Comparison of ENCODE assay signal across 8 cellular contexts in the genomic region with DNA sequence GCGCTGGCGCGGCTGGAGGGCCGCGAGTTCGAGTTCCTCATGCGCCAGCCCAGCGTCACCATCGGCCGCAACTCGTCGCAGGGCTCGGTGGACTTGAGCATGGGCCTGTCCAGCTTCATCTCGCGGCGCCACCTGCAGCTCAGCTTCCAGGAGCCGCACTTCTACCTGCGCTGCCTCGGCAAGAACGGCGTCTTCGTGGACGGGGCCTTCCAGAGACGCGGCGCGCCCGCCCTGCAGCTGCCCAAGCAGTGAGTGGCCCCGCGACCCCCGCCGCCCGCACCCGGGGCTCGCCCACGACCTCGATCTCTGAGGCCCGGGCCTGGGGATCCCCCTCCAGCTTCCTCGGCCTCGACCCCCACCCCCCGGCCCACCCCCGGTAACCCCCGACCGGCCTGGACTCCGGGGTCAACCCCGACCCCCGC. TPM values are rescaled to one million over a fixed set of nuclear protein-coding genes. Genes with fewer than 3 reads are reported as not detected.
DNase-seq lines count a peak whose midpoint lies in the region; ATAC-seq and TF ChIP-seq lines count a peak whose summit lies in the region.

No MANE protein-coding gene starts in this region.

- H3K27me3 Mint-ChIP-seq in activated CD4-positive, alpha-beta T cell treated with anti-CD3 and anti-CD28 coated beads, Interleukin-2, amount 10 ng/mL, durations not matched to agents 7 days and 5 days: no peaks in the 10 kb centered on the region
- peaks cover 4 to 20% of the 10 kb centered on the region in 2 donors for H3K27me3 Mint-ChIP-seq in effector memory CD8-positive, alpha-beta T cell

- H3K36me3 ChIP-seq in ES-I3 (ENCODE audit: insufficient read depth, low read length) (no peaks in the 10 kb centered on the region), mucosa of stomach (ENCODE audit: control insufficient read depth, insufficient read depth, low read length) (no peaks in the 10 kb centered on the region), thyroid gland (no peaks in the 10 kb centered on the region)

- peak overlapping the region; percentile 78 for H3K27ac Mint-ChIP-seq in activated CD4-positive, alpha-beta T cell treated with anti-CD3 and anti-CD28 coated beads, Interleukin-2, amount 10 ng/mL, durations not matched to agents 7 days and 5 days
- H3K27ac Mint-ChIP-seq in effector memory CD8-positive, alpha-beta T cell: peak overlapping the region; percentile 97 to 98

- TF ChIP-seq POLR2A in thyroid gland (IDR thresholded peaks at IDR 0.05): no peak

- H3K27ac ChIP-seq in thyroid gland: peak overlapping the region; percentile 93 to 97 (median 97)

- CTCF ChIA-PET in activated CD4-positive, alpha-beta T cell treated with anti-CD3 and anti-CD28 coated beads, Interleukin-2, amount 10 ng/mL, durations not matched to agents 7 days and 5 days (lab: Charles Lee): interaction anchor here (1.1 kb wide), 1 partner anchor 50 kb away, joined by 3 read pairs; no protein-coding TSS in a partner anchor

- H3K36me3 Mint-ChIP-seq in activated CD4-positive, alpha-beta T cell treated with anti-CD3 and anti-CD28 coated beads, Interleukin-2, amount 10 ng/mL, durations not matched to agents 7 days and 5 days (ENCODE audit: low read depth): peaks cover 20% of the 10 kb centered on the region
- peaks cover 44% of the 10 kb centered on the region for H3K36me3 Mint-ChIP-seq in effector memory CD8-positive, alpha-beta T cell (ENCODE audit: insufficient read depth)

- H3K4me3 ChIP-seq in mucosa of stomach (ENCODE audit: low read length) (no peak overlapping the region), thyroid gland (replicated peaks in 1 of 3) (peak overlapping the region; percentile 53 to 86 (median 61))

- H3K9ac ChIP-seq in ES-I3 (ENCODE audit: low read depth, low read length): peak overlapping the region; percentile 47
- H3K9ac ChIP-seq in mucosa of stomach (ENCODE audit: low read length): peak overlapping the region; percentile 95

- intact Hi-C loops in thyroid gland (cut with DNase I): loop anchor here (5.0 kb wide), 1 partner anchor 70 kb away; no protein-coding TSS in a partner anchor

- H3K4me3 Mint-ChIP-seq in activated CD4-positive, alpha-beta T cell treated with anti-CD3 and anti-CD28 coated beads, Interleukin-2, amount 10 ng/mL, durations not matched to agents 7 days and 5 days: peak overlapping the region; percentile 99
- H3K4me3 Mint-ChIP-seq in effector memory CD8-positive, alpha-beta T cell: peak overlapping the region; percentile 89 to 96

- DNase-seq in KBM-7 (peak; percentile 14), thyroid gland (peak; percentile 60 to 66), occipital lobe (lab: John Stamatoyannopoulos, UW) (no peak)
- peak; percentile 32 for DNase-seq in activated CD4-positive, alpha-beta T cell treated with anti-CD3 and anti-CD28 coated beads, Interleukin-2, amount 10 ng/mL, durations not matched to agents 7 days and 5 days
- peak; percentile 23 to 36 (median 24) for DNase-seq in effector memory CD8-positive, alpha-beta T cell

- H3K4me1 Mint-ChIP-seq in activated CD4-positive, alpha-beta T cell treated with anti-CD3 and anti-CD28 coated beads, Interleukin-2, amount 10 ng/mL, durations not matched to agents 7 days and 5 days: peaks cover 32% of the 10 kb centered on the region
- peaks cover 34 to 35% of the 10 kb centered on the region in 2 donors for H3K4me1 Mint-ChIP-seq in effector memory CD8-positive, alpha-beta T cell (ENCODE audit: low read depth in 2 of 2)

- in situ Hi-C loops in KBM-7 (cut with MboI; ENCODE audit: low pct_unique_long_range_greater_than_20kb, low sequenced_read_pairs): no loop called here

- H3K9me3 ChIP-seq in ES-I3 (ENCODE audit: control insufficient read depth, insufficient read depth, low read length): no peaks in the 10 kb centered on the region
- H3K9me3 ChIP-seq in mucosa of stomach (ENCODE audit: control insufficient read depth, low read length): no peaks in the 10 kb centered on the region
- H3K9me3 ChIP-seq in thyroid gland: no peaks in the 10 kb centered on the region

- WGBS in thyroid gland, 2 donors: 0% methylated on average over 15 of the region's 47 CpGs

- H3K9me3 Mint-ChIP-seq in activated CD4-positive, alpha-beta T cell treated with anti-CD3 and anti-CD28 coated beads, Interleukin-2, amount 10 ng/mL, durations not matched to agents 7 days and 5 days: no peaks in the 10 kb centered on the region
- H3K9me3 Mint-ChIP-seq in effector memory CD8-positive, alpha-beta T cell: no peaks in the 10 kb centered on the region

- H3K4me1 ChIP-seq in ES-I3 (ENCODE audit: insufficient read depth, low read length): peaks cover 11% of the 10 kb centered on the region; the same call in 1 of the 2 replicates
- H3K4me1 ChIP-seq in mucosa of stomach (ENCODE audit: control insufficient read depth, insufficient read depth, low read length): peaks cover 19% of the 10 kb centered on the region
- peaks cover 18 to 29% of the 10 kb centered on the region in 2 donors for H3K4me1 ChIP-seq in thyroid gland

- TF ChIP-seq CTCF in thyroid gland (IDR thresholded peaks at IDR 0.05): no peak

- ATAC-seq in GM21717 (IDR thresholded peaks at IDR 0.05; ENCODE audit: unreplicated experiment): peak; percentile 32
- peak; percentile 32 for ATAC-seq in effector memory CD8-positive, alpha-beta T cell (replicated peaks)

- POLR2A ChIA-PET in activated CD4-positive, alpha-beta T cell treated with anti-CD3 and anti-CD28 coated beads, Interleukin-2, amount 10 ng/mL, durations not matched to agents 7 days and 5 days (lab: Charles Lee): interaction anchor here (0.6 to 0.9 kb wide), 2 partner anchors 10 to 41 kb away, joined by 3 to 7 read pairs; no protein-coding TSS in a partner anchor

- H3K27me3 ChIP-seq in mucosa of stomach (ENCODE audit: control insufficient read depth, insufficient read depth, low read length) (no peaks in the 10 kb centered on the region), thyroid gland (no peaks in the 10 kb centered on the region)

RNA-seq across cellular contexts. Expression of a gene that starts 0.5 kb away (rescaled TPM):
- 10 to 100 TPM; 32.0 to 36.2 TPM for total RNA-seq in activated CD4-positive, alpha-beta T cell treated with anti-CD3 and anti-CD28 coated beads, Interleukin-2, amount 10 ng/mL, durations not matched to agents 7 days and 5 days
- total RNA-seq in thyroid gland (10 to 100 TPM; 15.0 to 33.0 (median 20.7) TPM), occipital lobe (19.8 TPM)
